ENCODE assay signal across 9 cellular contexts in the genomic region with DNA sequence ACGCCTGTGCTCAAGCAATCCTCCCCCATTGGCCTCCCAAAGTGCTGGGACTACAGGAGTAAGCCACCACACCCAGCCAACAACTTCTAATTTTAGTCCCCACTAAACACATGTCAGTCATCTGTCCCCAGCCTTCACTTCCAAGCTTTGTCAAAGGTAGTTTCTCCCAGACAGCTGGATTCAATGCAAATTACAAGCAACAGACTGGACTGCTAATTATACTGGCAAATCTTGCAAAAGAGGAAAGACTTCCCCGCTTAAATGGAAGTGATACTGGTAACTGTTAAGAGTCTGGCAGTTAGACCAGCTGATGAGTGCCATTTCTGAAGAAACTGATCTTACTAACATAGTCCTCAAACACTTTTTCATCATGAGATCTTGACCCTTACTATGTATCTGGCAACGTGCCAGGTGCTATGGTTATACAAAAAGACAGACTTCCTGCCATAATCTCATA. TPM values are rescaled to one million over a fixed set of nuclear protein-coding genes. Genes with fewer than 3 reads are reported as not detected.
A peak's percentile ranks its signal among the peaks of the same experiment; 100 is the strongest.
DNase-seq lines count a peak whose midpoint lies in the region; ATAC-seq, FAIRE-seq and TF ChIP-seq lines count a peak whose summit lies in the region.
"Had no signal": no experiment of that assay in that cellular context is flagged by ENCODE, and none has a peak within 500 bp of the region (broad histone marks: within the 10 kb centered on the region; RNA-seq: fewer than 3 reads in every experiment).

No MANE protein-coding gene starts in this region.

- intact Hi-C loops in endothelial cell of umbilical vein (cut with micrococcal nuclease): no loop called here

- H3K4me3 ChIP-seq in GM06990 (replicated peaks; ENCODE audit: low read depth, low read length) (no peak overlapping the region), NB4 (ENCODE audit: low read depth, low read length) (no peak overlapping the region), endothelial cell of umbilical vein (replicated peaks in 1 of 3; ENCODE audit: insufficient read depth in 1 of 3, low read depth in 1 of 3, low read length in 3 of 3) (no peak overlapping the region)
- H3K4me3 ChIP-seq: gastrocnemius medialis had no signal

- H2AFZ ChIP-seq in endothelial cell of umbilical vein (ENCODE audit: low read depth, low read length): no peak overlapping the region

- H3K27me3 ChIP-seq in GM06990 (replicated peaks; ENCODE audit: control insufficient read depth, insufficient read depth, low read length) (no peaks in the 10 kb centered on the region), endothelial cell of umbilical vein (ENCODE audit: control insufficient read depth in 2 of 2, insufficient read depth in 2 of 2, low read length in 2 of 2) (no peaks in the 10 kb centered on the region)
- H3K27me3 ChIP-seq: gastrocnemius medialis had no signal

- BruUV-seq in endothelial cell of umbilical vein (replicated peaks; lab: Mats Ljungman, UMichigan): no TSS peak

- H3K4me2 ChIP-seq in endothelial cell of umbilical vein (ENCODE audit: insufficient read depth, low read length): no peak overlapping the region

- TF ChIP-seq CTCF in GM06990 (IDR thresholded peaks at IDR 0.05; ENCODE audit: insufficient read depth, low read length, poor library complexity, severe bottlenecking): no peak
- no peak for TF ChIP-seq CTCF in NB4 (IDR thresholded peaks at IDR 0.05; ENCODE audit: low read depth, low read length)
- TF ChIP-seq CTCF in endothelial cell of umbilical vein (IDR thresholded peaks at IDR 0.05; ENCODE audit: extremely low read depth in 1 of 2, insufficient read depth in 1 of 2, low read depth in 1 of 2, low read length in 2 of 2): no peak

- DNase-seq in GM06990 (ENCODE audit: extremely low read depth, insufficient read length) (peak; percentile 52), NB4 (ENCODE audit: low read depth) (peak; percentile 82), endothelial cell of umbilical vein (ENCODE audit: low read depth, low spot score) (peak; percentile 67), substantia nigra (lab: John Stamatoyannopoulos, UW) (no peak), NCI-H2107 treated with DMSO at 0.1 percent for 48 hours (lab: John Stamatoyannopoulos, UW; ENCODE audit: unreplicated experiment) (no peak), NCI-H748 treated with DMSO at 0.1 percent for 48 hours (lab: John Stamatoyannopoulos, UW) (no peak)
- DNase-seq in activated CD4-positive, alpha-beta T cell treated with anti-CD3 and anti-CD28 coated beads for 4 hours: no peak
- DNase-seq: gastrocnemius medialis had no signal

- H3K27ac ChIP-seq in endothelial cell of umbilical vein (ENCODE audit: insufficient read depth, low read depth, low read length) (no peak overlapping the region), substantia nigra (ENCODE audit: low read depth, low read length, poor library complexity, severe bottlenecking) (no peak overlapping the region)
- H3K27ac ChIP-seq: gastrocnemius medialis had no signal

- H4K20me1 ChIP-seq in endothelial cell of umbilical vein (replicated peaks; ENCODE audit: control insufficient read depth, extremely low read depth, insufficient read depth, low read length): no peaks in the 10 kb centered on the region

- ATAC-seq in GM21526 (IDR thresholded peaks at IDR 0.05; ENCODE audit: low FRiP score, unreplicated experiment): peak; percentile 53
- ATAC-seq: gastrocnemius medialis had no signal

- H3K79me2 ChIP-seq in endothelial cell of umbilical vein (ENCODE audit: control insufficient read depth, insufficient read depth, low read length): no peaks in the 10 kb centered on the region

- CTCF ChIA-PET in endothelial cell of umbilical vein (lab: Charles Lee): interaction anchor here (1.3 to 1.4 kb wide), 2 partner anchors 9 to 19 kb away, joined by 4 to 5 read pairs; a partner anchor contains a TSS

- peaks cover 8% of the 10 kb centered on the region for H3K4me1 ChIP-seq in endothelial cell of umbilical vein (ENCODE audit: control insufficient read depth, extremely low read depth, insufficient read depth, low read length)

- no peak for TF ChIP-seq POLR2A in NB4 (IDR thresholded peaks at IDR 0.05; ENCODE audit: extremely low read depth, insufficient read length)
- no peak for TF ChIP-seq POLR2A in endothelial cell of umbilical vein (IDR thresholded peaks at IDR 0.05; ENCODE audit: low read depth, low read length)

- H3K9me3 ChIP-seq in endothelial cell of umbilical vein (replicated peaks; ENCODE audit: control insufficient read depth, insufficient read depth, low read length): no peaks in the 10 kb centered on the region
- H3K9me3 ChIP-seq: gastrocnemius medialis had no signal

- dilution Hi-C loops in endothelial cell of umbilical vein (cut with MboI; ENCODE audit: extremely low pct_ligation_motif_present, low sequenced_read_pairs): no loop called here

- no peak overlapping the region for H3K9ac ChIP-seq in endothelial cell of umbilical vein (replicated peaks; ENCODE audit: extremely low read depth, insufficient read depth, low read length)

- FAIRE-seq in endothelial cell of umbilical vein (lab: Jason Lieb, UNC): peak; percentile 49

- no peaks in the 10 kb centered on the region for H3K9me1 ChIP-seq in endothelial cell of umbilical vein (replicated peaks; ENCODE audit: control insufficient read depth, extremely low read depth, insufficient read depth, low read length)

- peaks cover 14% of the 10 kb centered on the region for H3K36me3 ChIP-seq in GM06990 (ENCODE audit: control insufficient read depth, insufficient read depth, low read length)
- peaks cover 0 to 3% of the 10 kb centered on the region in 2 experiments for H3K36me3 ChIP-seq in endothelial cell of umbilical vein (ENCODE audit: control insufficient read depth in 2 of 2, extremely low read depth in 1 of 2, insufficient read depth in 2 of 2, low read length in 2 of 2)

- POLR2A ChIA-PET in endothelial cell of umbilical vein (lab: Charles Lee): no interaction called here

TF ChIP-seq in endothelial cell of umbilical vein, 7 proteins besides CTCF, POLR2A, EP300 and RAD21:
- TF ChIP-seq POLR2AphosphoS5 (IDR thresholded peaks at IDR 0.05; ENCODE audit: insufficient read depth, low read depth, low read length) (no peak), FOS (IDR thresholded peaks at IDR 0.05; ENCODE audit: borderline replicate concordance, insufficient read depth, low read length) (no peak), JUN (IDR thresholded peaks at IDR 0.05; ENCODE audit: borderline replicate concordance, insufficient read depth, insufficient read length, low read depth) (no peak), EZH2 (IDR thresholded peaks at IDR 0.05; ENCODE audit: borderline replicate concordance, low read depth, low read length, severe bottlenecking) (no peak), GATA2 (IDR thresholded peaks at IDR 0.05; ENCODE audit: insufficient read depth, insufficient read length, low read depth, low read length) (no peak), MYC (IDR thresholded peaks at IDR 0.05; ENCODE audit: low read depth, low read length) (no peak)
- TF ChIP-seq, protein P1, sequence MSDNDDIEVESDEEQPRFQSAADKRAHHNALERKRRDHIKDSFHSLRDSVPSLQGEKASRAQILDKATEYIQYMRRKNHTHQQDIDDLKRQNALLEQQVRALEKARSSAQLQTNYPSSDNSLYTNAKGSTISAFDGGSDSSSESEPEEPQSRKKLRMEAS (IDR thresholded peaks at IDR 0.05; ENCODE audit: insufficient read depth, insufficient read length): no peak
TF ChIP-seq in endothelial cell of umbilical vein: peak in this region for 0.

RNA-seq across cellular contexts. Expression of a gene that starts 8.2 kb away (rescaled TPM):
- total RNA-seq in endothelial cell of umbilical vein: 67.5 and 73.1 TPM in 2 replicates
- 32.9 and 33.3 TPM in 2 replicates for polyA plus RNA-seq in endothelial cell of umbilical vein
- 21.5 and 25.8 TPM in 2 replicates for polyA plus RNA-seq in endothelial cell of umbilical vein (2011; cell fraction: cytosol; rRNA removed)
- 122 and 137 TPM in 2 replicates for polyA plus RNA-seq in endothelial cell of umbilical vein (2011; cell fraction: nucleus; rRNA removed)
- 30.7 and 37.3 TPM in 2 replicates for polyA plus RNA-seq in endothelial cell of umbilical vein (2012)
- polyA minus RNA-seq in endothelial cell of umbilical vein: 78.1 and 86.9 TPM in 2 replicates
- 29.2 TPM for polyA minus RNA-seq in endothelial cell of umbilical vein (2011; cell fraction: cytosol; rRNA and poly(A)+ RNA removed)
- 51.8 and 68.2 TPM in 2 replicates for polyA minus RNA-seq in endothelial cell of umbilical vein (2011; cell fraction: nucleus; rRNA and poly(A)+ RNA removed)

RNA-seq across cellular contexts. Expression of a gene that starts 38.7 kb away (rescaled TPM):
- total RNA-seq in endothelial cell of umbilical vein: 10.9 and 14.7 TPM in 2 replicates
- polyA plus RNA-seq in endothelial cell of umbilical vein: 21.6 and 32.1 TPM in 2 replicates
- 11.7 and 18.4 TPM in 2 replicates for polyA plus RNA-seq in endothelial cell of umbilical vein (2011; cell fraction: cytosol; rRNA removed)
- polyA plus RNA-seq in endothelial cell of umbilical vein (2011; cell fraction: nucleus; rRNA removed): 19.7 and 20.9 TPM in 2 replicates
- 14.5 and 14.9 TPM in 2 replicates for polyA plus RNA-seq in endothelial cell of umbilical vein (2012)
- polyA minus RNA-seq in endothelial cell of umbilical vein: 48.6 and 55.3 TPM in 2 replicates
- 30.0 TPM for polyA minus RNA-seq in endothelial cell of umbilical vein (2011; cell fraction: cytosol; rRNA and poly(A)+ RNA removed)
- polyA minus RNA-seq in endothelial cell of umbilical vein (2011; cell fraction: nucleus; rRNA and poly(A)+ RNA removed): 29.8 and 30.9 TPM in 2 replicates

RNA-seq across cellular contexts. Expression of a gene that starts 39.1 kb away (rescaled TPM):
- total RNA-seq in endothelial cell of umbilical vein: 64.8 and 69.9 TPM in 2 replicates
- polyA plus RNA-seq in endothelial cell of umbilical vein: 47.4 and 50.0 TPM in 2 replicates
- 44.6 and 45.5 TPM in 2 replicates for polyA plus RNA-seq in endothelial cell of umbilical vein (2011; cell fraction: cytosol; rRNA removed)
- 69.0 and 89.8 TPM in 2 replicates for polyA plus RNA-seq in endothelial cell of umbilical vein (2011; cell fraction: nucleus; rRNA removed)
- polyA plus RNA-seq in endothelial cell of umbilical vein (2012): 38.3 and 39.9 TPM in 2 replicates
- 49.9 and 55.4 TPM in 2 replicates for polyA minus RNA-seq in endothelial cell of umbilical vein
- polyA minus RNA-seq in endothelial cell of umbilical vein (2011; cell fraction: cytosol; rRNA and poly(A)+ RNA removed): 24.6 TPM
- 62.5 and 77.7 TPM in 2 replicates for polyA minus RNA-seq in endothelial cell of umbilical vein (2011; cell fraction: nucleus; rRNA and poly(A)+ RNA removed)

Comparison
In these comparisons a context has a peak if more than half of its experiments do, and no peak if none do; other contexts are left out.
1. DNase-seq: peak in GM06990 (single experiment), NB4 (single experiment) and endothelial cell of umbilical vein (single experiment); none in substantia nigra (0 of 49), activated CD4-positive, alpha-beta T cell treated with anti-CD3 and anti-CD28 coated beads for 4 hours (0 of 2), NCI-H2107 treated with DMSO at 0.1 percent for 48 hours (single experiment) and NCI-H748 treated with DMSO at 0.1 percent for 48 hours (single experiment).